ENCODE assay signal across 10 cellular contexts in genomic region chr5:38101897-38102296, GRCh38.
"Had no signal": no experiment of that assay in that cellular context is flagged by ENCODE, and none has a peak within 500 bp of the region (broad histone marks: within the 10 kb centered on the region; RNA-seq: fewer than 3 reads in every experiment).

No MANE protein-coding gene starts in this region.

- H2AFZ ChIP-seq: GM23248 had no signal

- H3K9me3 Mint-ChIP-seq: HFFc6 had no signal

- H3K4me3 Mint-ChIP-seq: HFFc6 had no signal

- H3K9me3 ChIP-seq: HAP-1 had no signal

- DNase-seq: GM23248, GOT3, H7, HFFc6, IMR-90, KBM-7 had no signal

- FAIRE-seq: HepG2 had no signal

- H3K27ac Mint-ChIP-seq: HFFc6 had no signal

- H3K36me3 ChIP-seq: HAP-1 had no signal

- H3K9ac ChIP-seq: GM23248 had no signal

- ATAC-seq: HCT116, HepG2 had no signal

- H3K27ac ChIP-seq: GM23248, HL-60 had no signal

- H3K4me3 ChIP-seq: GM23248, HAP-1 had no signal
